ENCODE assay signal across 26 cellular contexts in genomic region chr1:167864392-167864992, GRCh38. TPM values are rescaled to one million over a fixed set of nuclear protein-coding genes. Genes with fewer than 3 reads are reported as not detected.
DNase-seq lines count a peak whose midpoint lies in the region; ATAC-seq, FAIRE-seq and TF ChIP-seq lines count a peak whose summit lies in the region.
"Had no signal": no experiment of that assay in that cellular context is flagged by ENCODE, and none has a peak within 500 bp of the region (broad histone marks: within the 10 kb centered on the region; RNA-seq: fewer than 3 reads in every experiment).

No MANE protein-coding gene starts in this region.

- no peak for FAIRE-seq in GM12891 (lab: Jason Lieb, UNC)
- FAIRE-seq: GM12892, GM18507 had no signal

- no peak overlapping the region for H3K4me3 Mint-ChIP-seq in CD8-positive, alpha-beta memory T cell
- H3K4me3 Mint-ChIP-seq: CD4-positive, alpha-beta memory T cell had no signal

- H3K36me3 ChIP-seq in CD8-positive, alpha-beta memory T cell (ENCODE audit: insufficient read depth, low read length): no peaks in the 10 kb centered on the region
- H3K36me3 ChIP-seq in mesodermal cell (ENCODE audit: control insufficient read depth, insufficient read depth, low read length): no peaks in the 10 kb centered on the region
- H3K36me3 ChIP-seq: BLaER1 treated with 17β-estradiol and CSF1 and Interleukin-3, amounts not matched to agents 10 nM and 100 nM; HAP-1; SJSA1 had no signal

- H3K27me3 Mint-ChIP-seq in CD8-positive, alpha-beta memory T cell: no peaks in the 10 kb centered on the region
- H3K27me3 Mint-ChIP-seq: CD4-positive, alpha-beta memory T cell had no signal

- POLR2A ChIA-PET in CD8-positive, alpha-beta memory T cell (lab: Charles Lee): interaction anchor here (0.6 kb wide), 1 partner anchor 59 kb away, joined by 11 read pairs; no protein-coding TSS in a partner anchor

- H3K4me3 ChIP-seq in CD8-positive, alpha-beta memory T cell (ENCODE audit: low read length): no peak overlapping the region
- H3K4me3 ChIP-seq in mesodermal cell (ENCODE audit: extremely low read depth, insufficient read depth, low read length, poor library complexity, severe bottlenecking): peak overlapping the region; percentile 5
- H3K4me3 ChIP-seq: BLaER1 treated with 17β-estradiol and CSF1 and Interleukin-3, amounts not matched to agents 10 nM and 100 nM; HAP-1; SJSA1 had no signal

- H3K36me3 Mint-ChIP-seq in CD8-positive, alpha-beta memory T cell: no peaks in the 10 kb centered on the region
- H3K36me3 Mint-ChIP-seq: CD4-positive, alpha-beta memory T cell had no signal

- no peaks in the 10 kb centered on the region for H3K27me3 ChIP-seq in CD8-positive, alpha-beta memory T cell (ENCODE audit: insufficient read depth, low read length, poor library complexity, severe bottlenecking)
- H3K27me3 ChIP-seq: BLaER1 treated with 17β-estradiol and CSF1 and Interleukin-3, amounts not matched to agents 10 nM and 100 nM; SJSA1 had no signal

- no peak for DNase-seq in CD8-positive, alpha-beta memory T cell
- DNase-seq in NCI-H748 treated with DMSO at 0.1 percent for 48 hours (lab: John Stamatoyannopoulos, UW) (peak; percentile 2), erythroblast (lab: John Stamatoyannopoulos, UW) (peak; percentile 68 to 82), GM12891 (ENCODE audit: insufficient read length, low spot score) (no peak)
- DNase-seq: ACHN; Calu3; CD4-positive, alpha-beta memory T cell; DMS153; Kasumi-1; NCI-H1417; NCI-H1694 treated with DMSO at 0.1 percent for 48 hours; NCI-H510A; NCI-H774; T-helper 1 cell had no signal

- WGBS in mesodermal cell (ENCODE audit: insufficient coverage in 2 of 2), 2 experiments: 81 to 95% methylated on average over 2 of the region's 6 CpGs

- CTCF ChIA-PET in CD8-positive, alpha-beta memory T cell (lab: Charles Lee): no interaction called here

- H3K27ac Mint-ChIP-seq in CD8-positive, alpha-beta memory T cell: no peak overlapping the region
- H3K27ac Mint-ChIP-seq: CD4-positive, alpha-beta memory T cell had no signal

- ATAC-seq in GM19351 (IDR thresholded peaks at IDR 0.05; ENCODE audit: unreplicated experiment) (no peak), GM21367 (IDR thresholded peaks at IDR 0.05; ENCODE audit: unreplicated experiment) (no peak), HG02840 (IDR thresholded peaks at IDR 0.05; ENCODE audit: low FRiP score, unreplicated experiment) (no peak)
- ATAC-seq: Right ventricle myocardium inferior had no signal

- H3K9me3 Mint-ChIP-seq in CD8-positive, alpha-beta memory T cell: no peaks in the 10 kb centered on the region
- H3K9me3 Mint-ChIP-seq: CD4-positive, alpha-beta memory T cell had no signal

- H3K4me1 ChIP-seq in CD8-positive, alpha-beta memory T cell (ENCODE audit: insufficient read depth, low read length): no peaks in the 10 kb centered on the region
- H3K4me1 ChIP-seq in mesodermal cell (ENCODE audit: control insufficient read depth, insufficient read depth, low read length, poor library complexity, severe bottlenecking): peaks cover 20% of the 10 kb centered on the region
- H3K4me1 ChIP-seq: BLaER1 treated with 17β-estradiol and CSF1 and Interleukin-3, amounts not matched to agents 10 nM and 100 nM had no signal

- TF ChIP-seq POLR2A in erythroblast (IDR thresholded peaks at IDR 0.05; ENCODE audit: low read length) (no peak), GM12891 (IDR thresholded peaks at IDR 0.05; ENCODE audit: low read depth, low read length) (no peak)

- peak overlapping the region; percentile 54 for H3K27ac ChIP-seq in CD8-positive, alpha-beta memory T cell (ENCODE audit: low read depth, low read length)
- no peak overlapping the region for H3K27ac ChIP-seq in mesodermal cell (ENCODE audit: low read depth, low read length, severe bottlenecking)
- H3K27ac ChIP-seq: 22Rv1; BLaER1 treated with 17β-estradiol and CSF1 and Interleukin-3, amounts not matched to agents 10 nM and 100 nM; SJSA1 had no signal

- H3K9me3 ChIP-seq in CD8-positive, alpha-beta memory T cell (ENCODE audit: low read length): no peaks in the 10 kb centered on the region
- H3K9me3 ChIP-seq in mesodermal cell (ENCODE audit: control insufficient read depth, low read length): peaks cover 4% of the 10 kb centered on the region
- H3K9me3 ChIP-seq: SJSA1 had no signal

- no peaks in the 10 kb centered on the region for H3K4me1 Mint-ChIP-seq in CD8-positive, alpha-beta memory T cell
- H3K4me1 Mint-ChIP-seq: CD4-positive, alpha-beta memory T cell had no signal

TF ChIP-seq in GM12891, 5 proteins besides CTCF, POLR2A, EP300 and RAD21:
- no peak for TF ChIP-seq SPI1 (IDR thresholded peaks at IDR 0.05; ENCODE audit: low read depth, low read length)
- no peak for TF ChIP-seq PAX5 (IDR thresholded peaks at IDR 0.05; ENCODE audit: insufficient read depth, low read length, severe bottlenecking)
- no peak for TF ChIP-seq TAF1 (IDR thresholded peaks at IDR 0.05; ENCODE audit: low read depth, low read length)
- TF ChIP-seq POU2F2 (IDR thresholded peaks at IDR 0.05; ENCODE audit: low read depth, low read length): no peak
- no peak for TF ChIP-seq POLR2AphosphoS5 (IDR thresholded peaks at IDR 0.05; ENCODE audit: low read depth, low read length)

RNA-seq across cellular contexts. Expression of gene ADCY10, which starts 49.4 kb away (rescaled TPM):
- total RNA-seq in CD8-positive, alpha-beta memory T cell: under 1 TPM in 1 of 2 experiments, not detected in 1; 0.09 TPM
- polyA plus RNA-seq in CD8-positive, alpha-beta memory T cell: not detected
- 0.11 TPM for polyA plus RNA-seq in mesodermal cell (2013, experiment 1 of 2)
- 0.15 TPM for polyA plus RNA-seq in mesodermal cell (2013, experiment 2 of 2)
- polyA plus RNA-seq in GM12891 (2012; ENCODE audit: low read depth, missing spikeins): 0.03 TPM
- total RNA-seq: G401, Right ventricle myocardium inferior, SJSA1 had no signal
- polyA plus RNA-seq: CD4-positive, alpha-beta memory T cell had no signal

Comparison
In these comparisons a context has a peak if more than half of its experiments do, and no peak if none do; other contexts are left out.
1. DNase-seq: peak in NCI-H748 treated with DMSO at 0.1 percent for 48 hours (single experiment) and erythroblast (2 of 2); none in CD8-positive, alpha-beta memory T cell (0 of 5) and GM12891 (single experiment).